1 cellular context compared by ENCODE assay signal in the genomic region with DNA sequence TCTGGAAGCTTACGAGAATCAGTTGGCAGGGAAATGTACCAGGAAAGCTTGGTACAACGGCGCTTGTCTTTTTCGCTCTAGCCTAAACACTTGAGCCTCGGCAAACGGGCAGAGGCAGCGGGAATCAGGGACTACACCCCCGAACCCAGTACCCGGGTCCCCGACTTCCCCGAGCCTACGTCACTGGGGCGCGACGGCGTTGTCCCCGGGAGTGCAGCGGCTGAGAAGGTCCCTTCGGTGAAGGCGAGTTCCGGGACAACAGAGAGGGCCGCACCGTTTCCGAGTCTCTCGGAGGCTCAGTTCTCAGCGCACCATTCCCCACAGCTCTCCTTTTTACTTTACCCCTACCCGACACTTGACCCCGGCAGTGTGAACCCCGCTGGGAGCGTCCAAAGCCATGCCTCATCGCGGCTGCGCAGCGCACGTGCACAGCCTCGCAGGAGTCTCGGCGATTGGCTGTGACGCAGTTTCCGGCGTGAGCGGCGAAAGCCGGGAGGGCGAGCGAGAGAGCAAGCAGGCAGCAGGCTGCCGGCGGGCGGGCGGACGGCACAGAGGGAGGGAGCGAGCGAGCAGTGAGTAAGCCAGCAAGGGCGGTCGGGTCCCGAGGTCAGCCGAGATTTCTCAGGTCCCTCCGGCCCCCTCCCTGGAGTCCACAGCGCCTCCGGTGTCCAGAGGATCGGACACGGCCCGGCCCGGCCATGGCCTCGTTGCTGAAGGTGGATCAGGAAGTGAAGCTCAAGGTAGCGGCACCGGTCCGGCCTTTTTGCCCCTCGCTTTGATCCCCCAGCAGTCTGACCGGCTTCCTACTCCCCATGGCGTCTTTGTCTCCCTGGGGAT.
TF ChIP-seq lines count a peak whose summit lies in the region.

TSS of gene PSME3 (plus strand) at position 464 of the 837 bp plus-strand sequence. CDS start at position 699, 235 bp downstream.

TF ChIP-seq in HepG2, 621 proteins besides CTCF, POLR2A, EP300 and RAD21 (continued from another document and continues in another):
- TF ChIP-seq, protein P1, sequence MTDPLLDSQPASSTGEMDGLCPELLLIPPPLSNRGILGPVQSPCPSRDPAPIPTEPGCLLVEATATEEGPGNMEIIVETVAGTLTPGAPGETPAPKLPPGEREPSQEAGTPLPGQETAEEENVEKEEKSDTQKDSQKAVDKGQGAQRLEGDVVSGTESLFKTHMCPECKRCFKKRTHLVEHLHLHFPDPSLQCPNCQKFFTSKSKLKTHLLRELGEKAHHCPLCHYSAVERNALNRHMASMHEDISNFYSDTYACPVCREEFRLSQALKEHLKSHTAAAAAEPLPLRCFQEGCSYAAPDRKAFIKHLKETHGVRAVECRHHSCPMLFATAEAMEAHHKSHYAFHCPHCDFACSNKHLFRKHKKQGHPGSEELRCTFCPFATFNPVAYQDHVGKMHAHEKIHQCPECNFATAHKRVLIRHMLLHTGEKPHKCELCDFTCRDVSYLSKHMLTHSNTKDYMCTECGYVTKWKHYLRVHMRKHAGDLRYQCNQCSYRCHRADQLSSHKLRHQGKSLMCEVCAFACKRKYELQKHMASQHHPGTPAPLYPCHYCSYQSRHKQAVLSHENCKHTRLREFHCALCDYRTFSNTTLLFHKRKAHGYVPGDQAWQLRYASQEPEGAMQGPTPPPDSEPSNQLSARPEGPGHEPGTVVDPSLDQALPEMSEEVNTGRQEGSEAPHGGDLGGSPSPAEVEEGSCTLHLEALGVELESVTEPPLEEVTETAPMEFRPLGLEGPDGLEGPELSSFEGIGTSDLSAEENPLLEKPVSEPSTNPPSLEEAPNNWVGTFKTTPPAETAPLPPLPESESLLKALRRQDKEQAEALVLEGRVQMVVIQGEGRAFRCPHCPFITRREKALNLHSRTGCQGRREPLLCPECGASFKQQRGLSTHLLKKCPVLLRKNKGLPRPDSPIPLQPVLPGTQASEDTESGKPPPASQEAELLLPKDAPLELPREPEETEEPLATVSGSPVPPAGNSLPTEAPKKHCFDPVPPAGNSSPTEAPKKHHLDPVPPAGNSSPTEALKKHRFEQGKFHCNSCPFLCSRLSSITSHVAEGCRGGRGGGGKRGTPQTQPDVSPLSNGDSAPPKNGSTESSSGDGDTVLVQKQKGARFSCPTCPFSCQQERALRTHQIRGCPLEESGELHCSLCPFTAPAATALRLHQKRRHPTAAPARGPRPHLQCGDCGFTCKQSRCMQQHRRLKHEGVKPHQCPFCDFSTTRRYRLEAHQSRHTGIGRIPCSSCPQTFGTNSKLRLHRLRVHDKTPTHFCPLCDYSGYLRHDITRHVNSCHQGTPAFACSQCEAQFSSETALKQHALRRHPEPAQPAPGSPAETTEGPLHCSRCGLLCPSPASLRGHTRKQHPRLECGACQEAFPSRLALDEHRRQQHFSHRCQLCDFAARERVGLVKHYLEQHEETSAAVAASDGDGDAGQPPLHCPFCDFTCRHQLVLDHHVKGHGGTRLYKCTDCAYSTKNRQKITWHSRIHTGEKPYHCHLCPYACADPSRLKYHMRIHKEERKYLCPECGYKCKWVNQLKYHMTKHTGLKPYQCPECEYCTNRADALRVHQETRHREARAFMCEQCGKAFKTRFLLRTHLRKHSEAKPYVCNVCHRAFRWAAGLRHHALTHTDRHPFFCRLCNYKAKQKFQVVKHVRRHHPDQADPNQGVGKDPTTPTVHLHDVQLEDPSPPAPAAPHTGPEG (CRISPR knock-in tag; IDR thresholded peaks at IDR 0.05), result peak; percentile 91
- no peak for TF ChIP-seq TCF12 (IDR thresholded peaks at IDR 0.05)
- TF ChIP-seq TCF12 (CRISPR knock-in tag; IDR thresholded peaks at IDR 0.05), result no peak
- peak; percentile 76 for TF ChIP-seq ZNF770 (CRISPR knock-in tag; IDR thresholded peaks at IDR 0.05)
- TF ChIP-seq FOXA3 (CRISPR knock-in tag; IDR thresholded peaks at IDR 0.05), result peak; percentile 57; the same call in 1 of the 2 replicates
- no peak for TF ChIP-seq RBM22 (optimal IDR thresholded peaks at IDR 0.05; ENCODE audit: low read length)
- TF ChIP-seq AGO2 (optimal IDR thresholded peaks at IDR 0.05; ENCODE audit: low read depth, low read length), result peak; percentile 79
- peak; percentile 94 for TF ChIP-seq SPEN (CRISPR knock-in tag; IDR thresholded peaks at IDR 0.05; ENCODE audit: low read depth)
- peak; percentile 93; the same call in 1 of the 2 replicates for TF ChIP-seq ZNF782 (CRISPR knock-in tag; IDR thresholded peaks at IDR 0.05; ENCODE audit: borderline replicate concordance)
- TF ChIP-seq, protein P2, sequence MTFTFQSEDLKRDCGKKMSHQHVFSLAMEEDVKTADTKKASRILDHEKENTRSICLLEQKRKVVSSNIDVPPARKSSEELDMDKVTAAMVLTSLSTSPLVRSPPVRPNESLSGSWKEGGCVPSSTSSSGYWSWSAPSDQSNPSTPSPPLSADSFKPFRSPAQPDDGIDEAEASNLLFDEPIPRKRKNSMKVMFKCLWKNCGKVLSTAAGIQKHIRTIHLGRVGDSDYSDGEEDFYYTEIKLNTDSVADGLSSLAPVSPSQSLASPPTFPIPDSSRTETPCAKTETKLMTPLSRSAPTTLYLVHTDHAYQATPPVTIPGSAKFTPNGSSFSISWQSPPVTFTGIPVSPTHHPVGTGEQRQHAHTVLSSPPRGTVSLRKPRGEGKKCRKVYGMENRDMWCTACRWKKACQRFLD (CRISPR knock-in tag; IDR thresholded peaks at IDR 0.05; ENCODE audit: borderline replicate concordance), result peak; percentile 99
- TF ChIP-seq, protein P3, sequence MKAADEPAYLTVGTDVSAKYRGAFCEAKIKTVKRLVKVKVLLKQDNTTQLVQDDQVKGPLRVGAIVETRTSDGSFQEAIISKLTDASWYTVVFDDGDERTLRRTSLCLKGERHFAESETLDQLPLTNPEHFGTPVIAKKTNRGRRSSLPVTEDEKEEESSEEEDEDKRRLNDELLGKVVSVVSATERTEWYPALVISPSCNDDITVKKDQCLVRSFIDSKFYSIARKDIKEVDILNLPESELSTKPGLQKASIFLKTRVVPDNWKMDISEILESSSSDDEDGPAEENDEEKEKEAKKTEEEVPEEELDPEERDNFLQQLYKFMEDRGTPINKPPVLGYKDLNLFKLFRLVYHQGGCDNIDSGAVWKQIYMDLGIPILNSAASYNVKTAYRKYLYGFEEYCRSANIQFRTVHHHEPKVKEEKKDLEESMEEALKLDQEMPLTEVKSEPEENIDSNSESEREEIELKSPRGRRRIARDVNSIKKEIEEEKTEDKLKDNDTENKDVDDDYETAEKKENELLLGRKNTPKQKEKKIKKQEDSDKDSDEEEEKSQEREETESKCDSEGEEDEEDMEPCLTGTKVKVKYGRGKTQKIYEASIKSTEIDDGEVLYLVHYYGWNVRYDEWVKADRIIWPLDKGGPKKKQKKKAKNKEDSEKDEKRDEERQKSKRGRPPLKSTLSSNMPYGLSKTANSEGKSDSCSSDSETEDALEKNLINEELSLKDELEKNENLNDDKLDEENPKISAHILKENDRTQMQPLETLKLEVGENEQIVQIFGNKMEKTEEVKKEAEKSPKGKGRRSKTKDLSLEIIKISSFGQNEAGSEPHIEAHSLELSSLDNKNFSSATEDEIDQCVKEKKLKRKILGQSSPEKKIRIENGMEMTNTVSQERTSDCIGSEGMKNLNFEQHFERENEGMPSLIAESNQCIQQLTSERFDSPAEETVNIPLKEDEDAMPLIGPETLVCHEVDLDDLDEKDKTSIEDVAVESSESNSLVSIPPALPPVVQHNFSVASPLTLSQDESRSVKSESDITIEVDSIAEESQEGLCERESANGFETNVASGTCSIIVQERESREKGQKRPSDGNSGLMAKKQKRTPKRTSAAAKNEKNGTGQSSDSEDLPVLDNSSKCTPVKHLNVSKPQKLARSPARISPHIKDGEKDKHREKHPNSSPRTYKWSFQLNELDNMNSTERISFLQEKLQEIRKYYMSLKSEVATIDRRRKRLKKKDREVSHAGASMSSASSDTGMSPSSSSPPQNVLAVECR (CRISPR knock-in tag; IDR thresholded peaks at IDR 0.05; ENCODE audit: borderline replicate concordance), result peak; percentile 100
- TF ChIP-seq ZFX (CRISPR knock-in tag; IDR thresholded peaks at IDR 0.05; ENCODE audit: low read depth), result peak; percentile 97
- no peak for TF ChIP-seq ZNF30 (CRISPR knock-in tag; IDR thresholded peaks at IDR 0.05)
- no peak for TF ChIP-seq SMARCE1 (IDR thresholded peaks at IDR 0.05; ENCODE audit: borderline replicate concordance)
- peak; percentile 96 for TF ChIP-seq POLR2AphosphoS5 (IDR thresholded peaks at IDR 0.05; ENCODE audit: low read depth, low read length)
- peak; percentile 96 for TF ChIP-seq ZNF274 (CRISPR knock-in tag; IDR thresholded peaks at IDR 0.05)
- TF ChIP-seq ZNF234 (CRISPR knock-in tag; conservative IDR thresholded peaks at IDR 0.05), result peak; percentile 83; the same call in 1 of the 2 replicates
- peak; percentile 92 for TF ChIP-seq NR2C2 (CRISPR knock-in tag; IDR thresholded peaks at IDR 0.05; ENCODE audit: borderline replicate concordance)
- peak; percentile 21; the same call in 1 of the 2 replicates for TF ChIP-seq SSRP1 (CRISPR knock-in tag; IDR thresholded peaks at IDR 0.05)
- TF ChIP-seq, protein P4, sequence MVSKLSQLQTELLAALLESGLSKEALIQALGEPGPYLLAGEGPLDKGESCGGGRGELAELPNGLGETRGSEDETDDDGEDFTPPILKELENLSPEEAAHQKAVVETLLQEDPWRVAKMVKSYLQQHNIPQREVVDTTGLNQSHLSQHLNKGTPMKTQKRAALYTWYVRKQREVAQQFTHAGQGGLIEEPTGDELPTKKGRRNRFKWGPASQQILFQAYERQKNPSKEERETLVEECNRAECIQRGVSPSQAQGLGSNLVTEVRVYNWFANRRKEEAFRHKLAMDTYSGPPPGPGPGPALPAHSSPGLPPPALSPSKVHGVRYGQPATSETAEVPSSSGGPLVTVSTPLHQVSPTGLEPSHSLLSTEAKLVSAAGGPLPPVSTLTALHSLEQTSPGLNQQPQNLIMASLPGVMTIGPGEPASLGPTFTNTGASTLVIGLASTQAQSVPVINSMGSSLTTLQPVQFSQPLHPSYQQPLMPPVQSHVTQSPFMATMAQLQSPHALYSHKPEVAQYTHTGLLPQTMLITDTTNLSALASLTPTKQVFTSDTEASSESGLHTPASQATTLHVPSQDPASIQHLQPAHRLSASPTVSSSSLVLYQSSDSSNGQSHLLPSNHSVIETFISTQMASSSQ (IDR thresholded peaks at IDR 0.05; ENCODE audit: low read depth), result no peak
- TF ChIP-seq, protein P4 (CRISPR knock-in tag; IDR thresholded peaks at IDR 0.05; ENCODE audit: borderline replicate concordance), result peak; percentile 84
- peak; percentile 92 for TF ChIP-seq POGZ (CRISPR knock-in tag; IDR thresholded peaks at IDR 0.05)
- peak; percentile 91 for TF ChIP-seq RXRA (CRISPR knock-in tag; IDR thresholded peaks at IDR 0.05)
- TF ChIP-seq ZSCAN30 (CRISPR knock-in tag; IDR thresholded peaks at IDR 0.05), result 0 out of 2 replicates have a peak, but pooled peaks have one; percentile 34
- 0 out of 2 replicates have a peak, but pooled peaks have one; percentile 88 for TF ChIP-seq PRMT3 (CRISPR knock-in tag; IDR thresholded peaks at IDR 0.05; ENCODE audit: borderline replicate concordance, low read depth)
- peak; percentile 98 for TF ChIP-seq NRL (CRISPR knock-in tag; IDR thresholded peaks at IDR 0.05; ENCODE audit: borderline replicate concordance)
- peak; percentile 96 for TF ChIP-seq ARNTL (CRISPR knock-in tag; IDR thresholded peaks at IDR 0.05)
